ENCODE assay signal across 10 cellular contexts in genomic region chr5:131528682-131529081, GRCh38.
DNase-seq lines count a peak whose midpoint lies in the region; ATAC-seq and TF ChIP-seq lines count a peak whose summit lies in the region.
"Had no signal": no experiment of that assay in that cellular context is flagged by ENCODE, and none has a peak within 500 bp of the region (broad histone marks: within the 10 kb centered on the region; RNA-seq: fewer than 3 reads in every experiment).

No MANE protein-coding gene starts in this region.

- H3K9me3 Mint-ChIP-seq in CD14-positive monocyte = no peaks in the 10 kb centered on the region
- H3K9me3 Mint-ChIP-seq in activated naive CD8-positive, alpha-beta T cell treated with anti-CD3 and anti-CD28 coated beads for 36 hours = no peaks in the 10 kb centered on the region
- H3K9me3 Mint-ChIP-seq in chondrocyte (ENCODE audit: low read depth) = no peaks in the 10 kb centered on the region
- H3K9me3 Mint-ChIP-seq: activated T-helper 2 cell treated with anti-CD3 and anti-CD28 coated beads, Interferon-gamma antibody, Interleukin-2, Interleukin-4, amounts not matched to agents 10 μg/mL and 5 μg/mL and 100 μg/mL, durations not matched to agents 14 hours and 24 hours and 36 hours had no signal

- no peaks in the 10 kb centered on the region for H3K27me3 ChIP-seq in spleen (replicated peaks in 1 of 7)

- peak; percentile 70 for ATAC-seq in GM18907 (IDR thresholded peaks at IDR 0.05; ENCODE audit: unreplicated experiment)
- ATAC-seq in HG03175 (IDR thresholded peaks at IDR 0.05; ENCODE audit: unreplicated experiment) = peak; percentile 82

- H3K9me3 ChIP-seq in spleen = no peaks in the 10 kb centered on the region

- no peaks in the 10 kb centered on the region for H3K36me3 ChIP-seq in spleen

- peaks cover 10 to 92% (median 46%) of the 10 kb centered on the region in 6 donors for H3K4me1 ChIP-seq in spleen

- H3K36me3 Mint-ChIP-seq in CD14-positive monocyte = peaks cover 0 to 6% of the 10 kb centered on the region in 2 donors
- peaks cover 23% of the 10 kb centered on the region for H3K36me3 Mint-ChIP-seq in activated naive CD8-positive, alpha-beta T cell treated with anti-CD3 and anti-CD28 coated beads for 36 hours
- H3K36me3 Mint-ChIP-seq in chondrocyte (ENCODE audit: low read depth) = peaks cover 2% of the 10 kb centered on the region

- H3K4me3 Mint-ChIP-seq in CD14-positive monocyte (no peak overlapping the region), chondrocyte (ENCODE audit: unreplicated experiment) (no peak overlapping the region)
- no peak overlapping the region for H3K4me3 Mint-ChIP-seq in activated naive CD8-positive, alpha-beta T cell treated with anti-CD3 and anti-CD28 coated beads for 36 hours

- H3K4me1 Mint-ChIP-seq in CD14-positive monocyte = peaks cover 35% of the 10 kb centered on the region
- H3K4me1 Mint-ChIP-seq in activated naive CD8-positive, alpha-beta T cell treated with anti-CD3 and anti-CD28 coated beads for 36 hours = peaks cover 63% of the 10 kb centered on the region
- H3K4me1 Mint-ChIP-seq in chondrocyte (ENCODE audit: low read depth) = peaks cover 5% of the 10 kb centered on the region

- H3K27ac ChIP-seq in spleen = no peak overlapping the region
- H3K27ac ChIP-seq: parathyroid adenoma had no signal

- TF ChIP-seq POLR2A in spleen (IDR thresholded peaks at IDR 0.05) = no peak

- intact Hi-C loops in CD14-positive monocyte (cut with micrococcal nuclease) = loop anchor here in 1 of 2 donors (2.0 kb wide), 1 partner anchor 14 kb away; no protein-coding TSS in a partner anchor
- intact Hi-C loops in spleen (cut with DNase I; ENCODE audit: low total_unique reads) = no loop called here

- TF ChIP-seq CTCF in CD14-positive monocyte (IDR thresholded peaks at IDR 0.05) (no peak), chondrocyte (IDR thresholded peaks at IDR 0.05) (no peak), spleen (IDR thresholded peaks at IDR 0.05 in 8 of 11, conservative IDR thresholded peaks at IDR 0.05 in 3 of 11) (no peak)

- no peak for DNase-seq in CD14-positive monocyte (ENCODE audit: low spot score)
- no peak for DNase-seq in activated naive CD8-positive, alpha-beta T cell treated with anti-CD3 and anti-CD28 coated beads for 36 hours
- DNase-seq in stimulated activated CD4-positive, alpha-beta T cell treated with anti-CD3 and anti-CD28 coated beads, Interleukin-15, amount 100 ng/mL, for 24 hours = no peak
- DNase-seq in NCI-H1436 treated with DMSO at 0.1 percent for 48 hours (lab: John Stamatoyannopoulos, UW) = no peak
- DNase-seq in chondrocyte (ENCODE audit: low spot score) = no peak
- DNase-seq in spleen = no peak

- H3K27me3 Mint-ChIP-seq in CD14-positive monocyte (ENCODE audit: low read depth in 3 of 3) (no peaks in the 10 kb centered on the region), chondrocyte (ENCODE audit: low read depth) (no peaks in the 10 kb centered on the region)
- H3K27me3 Mint-ChIP-seq in activated naive CD8-positive, alpha-beta T cell treated with anti-CD3 and anti-CD28 coated beads for 36 hours = no peaks in the 10 kb centered on the region

- H3K4me3 ChIP-seq in spleen = no peak overlapping the region

- H3K27ac Mint-ChIP-seq in CD14-positive monocyte (peak overlapping the region in 6 of 7 donors; percentile 4 to 80 (median 52)), chondrocyte (ENCODE audit: unreplicated experiment) (no peak overlapping the region)
- H3K27ac Mint-ChIP-seq in activated naive CD8-positive, alpha-beta T cell treated with anti-CD3 and anti-CD28 coated beads for 36 hours = peak overlapping the region; percentile 49
- H3K27ac Mint-ChIP-seq: activated T-helper 2 cell treated with anti-CD3 and anti-CD28 coated beads, Interferon-gamma antibody, Interleukin-2, Interleukin-4, amounts not matched to agents 10 μg/mL and 5 μg/mL and 100 μg/mL, durations not matched to agents 14 hours and 24 hours and 36 hours had no signal
